Comparison of ENCODE assay signal across 8 cellular contexts in the genomic region with DNA sequence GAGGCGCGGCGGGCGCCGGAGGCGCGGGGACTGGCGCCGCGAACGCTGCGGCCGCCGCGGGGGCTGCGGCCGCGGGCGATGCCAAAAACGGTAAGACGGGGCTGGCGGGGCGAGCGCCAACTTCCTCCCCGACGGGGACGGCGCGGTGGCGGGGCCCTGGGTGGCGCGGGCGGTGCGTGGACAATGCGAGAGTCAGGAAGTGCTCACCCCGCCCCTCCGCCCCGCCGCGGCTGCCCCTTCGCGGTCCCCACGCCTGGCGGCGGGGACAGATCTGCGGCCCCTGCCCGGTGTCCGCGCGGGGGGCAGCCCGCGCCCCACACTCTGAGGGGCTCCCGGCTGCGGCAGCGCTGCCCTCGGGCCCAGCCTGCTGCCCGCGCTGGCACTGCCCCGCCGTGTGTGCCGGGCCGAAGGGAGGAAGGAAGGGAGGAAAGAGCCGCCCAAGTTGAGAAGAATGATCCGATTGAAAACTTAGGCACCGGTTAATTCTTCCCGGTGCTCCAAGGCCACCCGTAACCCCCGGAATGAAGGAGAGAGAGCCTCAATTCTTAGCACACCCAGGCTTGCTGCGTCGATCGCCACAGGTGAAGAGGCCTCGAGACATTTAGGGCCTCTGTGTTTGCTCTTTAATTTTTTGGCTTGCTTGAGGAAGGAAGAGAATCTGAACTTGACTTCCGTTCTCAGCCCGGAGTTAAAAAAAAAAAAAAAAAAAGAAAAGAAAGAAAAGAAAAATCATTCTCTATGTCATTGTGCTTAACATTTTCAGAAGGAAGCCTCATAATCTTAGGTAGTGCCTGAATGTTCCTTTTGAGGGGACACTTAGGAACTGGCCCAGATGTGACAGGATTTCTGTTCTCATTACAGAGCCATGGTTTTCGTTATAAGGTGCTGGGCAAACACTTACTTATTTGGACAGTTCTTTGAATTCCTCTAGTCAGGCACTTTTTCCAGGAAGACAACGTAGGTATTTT. TPM values are rescaled to one million over a fixed set of nuclear protein-coding genes. Genes with fewer than 3 reads are reported as not detected.
A peak's percentile ranks its signal among the peaks of the same experiment; 100 is the strongest.
DNase-seq lines count a peak whose midpoint lies in the region; ATAC-seq and TF ChIP-seq lines count a peak whose summit lies in the region.

No MANE protein-coding gene starts in this region.

- TF ChIP-seq CTCF in liver (IDR thresholded peaks at IDR 0.05; ENCODE audit: low read depth, low read length, missing input control): no peak

- ATAC-seq in GM21619 (IDR thresholded peaks at IDR 0.05; ENCODE audit: unreplicated experiment): peak; percentile 28

- H3K27ac ChIP-seq in KOPT-K1 (ENCODE audit: low read depth, low read length, poor library complexity, severe bottlenecking): peak overlapping the region; percentile 86
- peak overlapping the region; percentile 85 to 87 for H3K27ac ChIP-seq in liver (ENCODE audit: low read depth in 1 of 2, low read length in 2 of 2)

- no peaks in the 10 kb centered on the region for H3K27me3 ChIP-seq in liver (ENCODE audit: control insufficient read depth in 4 of 4, insufficient read depth in 4 of 4, low read length in 3 of 4)

- H3K4me3 ChIP-seq in liver (ENCODE audit: low read depth in 1 of 3, low read length in 3 of 3): peak overlapping the region; percentile 36 to 98 (median 72)

- peak; percentile 42 for DNase-seq in EH (ENCODE audit: low read depth)
- peak; percentile 76 for DNase-seq in activated CD4-positive, CD25-positive, alpha-beta regulatory T cell treated with anti-CD3 and anti-CD28 coated beads, Interleukin-2, amount 50 U/mL, for 72 hours
- peak; percentile 55 for DNase-seq in dermis blood vessel endothelial cell
- DNase-seq in stimulated activated CD8-positive, alpha-beta memory T cell treated with anti-CD3 and anti-CD28 coated beads, Interleukin-12 subunit alpha, Interleukin-12 subunit beta, amount 100 ng/mL, for 4 hours (ENCODE audit: low read depth): peak; percentile 42
- DNase-seq in A172 (ENCODE audit: low spot score): no peak

- H3K4me1 ChIP-seq in liver (ENCODE audit: control insufficient read depth in 4 of 4, insufficient read depth in 4 of 4, low read length in 3 of 4): peaks cover 3 to 9% (median 4%) of the 10 kb centered on the region in 4 donors

- H3K36me3 ChIP-seq in KOPT-K1 (ENCODE audit: insufficient read depth, low read length) (no peaks in the 10 kb centered on the region), liver (ENCODE audit: control insufficient read depth in 4 of 4, insufficient read depth in 3 of 4, low read depth in 1 of 4, low read length in 3 of 4) (no peaks in the 10 kb centered on the region)

- TF ChIP-seq RAD21 in liver (IDR thresholded peaks at IDR 0.05): peak in 1 of 2 donors; percentile 7

- H3K9ac ChIP-seq in liver (ENCODE audit: low read depth in 1 of 2, low read length in 2 of 2): peak overlapping the region; percentile 17 to 90

- H3K9me3 ChIP-seq in KOPT-K1 (ENCODE audit: insufficient read depth, low read length, poor library complexity, severe bottlenecking) (no peaks in the 10 kb centered on the region), liver (ENCODE audit: control insufficient read depth in 4 of 4, low read length in 3 of 4) (no peaks in the 10 kb centered on the region)

- WGBS in liver: 1% methylated on average over 76 of the region's 76 CpGs

TF ChIP-seq in liver, 16 proteins besides CTCF, POLR2A, EP300 and RAD21:
- TF ChIP-seq FOXA1 (IDR thresholded peaks at IDR 0.05) (no peak), YY1 (IDR thresholded peaks at IDR 0.05) (no peak), HNF4G (IDR thresholded peaks at IDR 0.05) (no peak), SP1 (IDR thresholded peaks at IDR 0.05) (no peak), MAX (IDR thresholded peaks at IDR 0.05) (no peak), TAF1 (conservative IDR thresholded peaks at IDR 0.05) (no peak), RXRA (IDR thresholded peaks at IDR 0.05) (no peak), EGR1 (IDR thresholded peaks at IDR 0.05; ENCODE audit: low read depth in 2 of 2) (no peak), GABPA (IDR thresholded peaks at IDR 0.05 in 1 of 2, conservative IDR thresholded peaks at IDR 0.05 in 1 of 2) (no peak), REST (IDR thresholded peaks at IDR 0.05) (no peak), FOXA2 (IDR thresholded peaks at IDR 0.05) (no peak), ATF3 (IDR thresholded peaks at IDR 0.05) (no peak), NR2F2 (IDR thresholded peaks at IDR 0.05) (no peak), JUND (IDR thresholded peaks at IDR 0.05) (no peak), ZBTB33 (IDR thresholded peaks at IDR 0.05) (no peak), HNF4A (conservative IDR thresholded peaks at IDR 0.05) (no peak)
TF ChIP-seq in liver: peak in this region for 0.

RNA-seq across cellular contexts. Expression of gene HECA, which starts 1.0 kb away (rescaled TPM):
- total RNA-seq in dermis blood vessel endothelial cell: 37.8 and 44.6 TPM in 2 replicates
- 10 to 100 TPM in 1 of 2 donors, 1 to 10 TPM in 1; 9.0 to 11.1 TPM for total RNA-seq in liver
- polyA plus RNA-seq in liver: 1 to 10 TPM; 2.3 to 2.8 TPM
- 7.5 and 10.8 TPM in 2 replicates for total RNA-seq in A172 (2014; rRNA removed; shearing (Covaris generic))
